Comparison of ENCODE assay signal across 8 cellular contexts in genomic region chr5:141084487-141084989, GRCh38. TPM values are rescaled to one million over a fixed set of nuclear protein-coding genes. Genes with fewer than 3 reads are reported as not detected.
DNase-seq lines count a peak whose midpoint lies in the region; ATAC-seq and TF ChIP-seq lines count a peak whose summit lies in the region.

No MANE protein-coding gene starts in this region.

- H3K27ac ChIP-seq in RWPE2 (ENCODE audit: poor library complexity, severe bottlenecking) (no peak overlapping the region), adrenal gland (no peak overlapping the region), right cardiac atrium (ENCODE audit: low read length) (no peak overlapping the region)

- DNase-seq in BJ (ENCODE audit: low read depth) = peak; percentile 14
- DNase-seq in RWPE2 (ENCODE audit: low spot score) = no peak
- peak in 5 of 7 donors; percentile 22 to 58 (median 29) for DNase-seq in adrenal gland
- DNase-seq in right cardiac atrium = peak; percentile 16 to 59 (median 35)
- no peak for DNase-seq in progenitor cell of endocrine pancreas (ENCODE audit: low spot score, unreplicated experiment)

- H3K9me3 Mint-ChIP-seq in progenitor cell of endocrine pancreas (ENCODE audit: low read depth) = peaks cover 11% of the 10 kb centered on the region

- TF ChIP-seq CTCF in BJ (IDR thresholded peaks at IDR 0.05; ENCODE audit: insufficient read depth, low read depth, low read length) (peak; percentile 61), RWPE2 (IDR thresholded peaks at IDR 0.05; ENCODE audit: poor library complexity, severe bottlenecking) (peak; percentile 97), adrenal gland (IDR thresholded peaks at IDR 0.05) (peak in 5 of 6 experiments; percentile 11 to 44 (median 30)), progenitor cell of endocrine pancreas (IDR thresholded peaks at IDR 0.05; ENCODE audit: unreplicated experiment) (peak; percentile 68)

- TF ChIP-seq POLR2A in adrenal gland (IDR thresholded peaks at IDR 0.05) = no peak

- intact Hi-C loops in adrenal gland (cut with DNase I) (no loop called here), right cardiac atrium (cut with DNase I) (no loop called here)

- H3K9me3 ChIP-seq in RWPE2 (ENCODE audit: severe bottlenecking) = no peaks in the 10 kb centered on the region
- no peaks in the 10 kb centered on the region for H3K9me3 ChIP-seq in adrenal gland (replicated peaks in 1 of 3)
- H3K9me3 ChIP-seq in right cardiac atrium (ENCODE audit: control insufficient read depth, low read length) = no peaks in the 10 kb centered on the region

- CTCF ChIA-PET in BJ (lab: Yijun Ruan, JAX) = interaction anchor here (0.7 to 1.2 kb wide), 2 partner anchors 10 to 25 kb away, joined by 3 read pairs; no protein-coding TSS in a partner anchor

- H3K4me3 Mint-ChIP-seq in progenitor cell of endocrine pancreas (ENCODE audit: low read depth) = peak overlapping the region; percentile 87

- H3K27me3 Mint-ChIP-seq in progenitor cell of endocrine pancreas = peaks cover 9% of the 10 kb centered on the region

- no peaks in the 10 kb centered on the region for H3K36me3 ChIP-seq in BJ (ENCODE audit: control insufficient read depth, insufficient read depth, low read length)
- no peaks in the 10 kb centered on the region for H3K36me3 ChIP-seq in RWPE2 (ENCODE audit: low read depth)
- no peaks in the 10 kb centered on the region for H3K36me3 ChIP-seq in adrenal gland (replicated peaks in 1 of 2)

- peaks cover 7% of the 10 kb centered on the region for H3K36me3 Mint-ChIP-seq in progenitor cell of endocrine pancreas (ENCODE audit: insufficient read depth)

- H3K27me3 ChIP-seq in BJ (ENCODE audit: control insufficient read depth, insufficient read depth, low read length) = no peaks in the 10 kb centered on the region
- H3K27me3 ChIP-seq in RWPE2 (ENCODE audit: insufficient read depth, poor library complexity, severe bottlenecking) = peaks cover 12% of the 10 kb centered on the region
- H3K27me3 ChIP-seq in adrenal gland = no peaks in the 10 kb centered on the region
- no peaks in the 10 kb centered on the region for H3K27me3 ChIP-seq in right cardiac atrium (ENCODE audit: control insufficient read depth, insufficient read depth)

- H3K4me1 Mint-ChIP-seq in progenitor cell of endocrine pancreas (ENCODE audit: low read depth) = no peaks in the 10 kb centered on the region

- ATAC-seq in HG02678 (IDR thresholded peaks at IDR 0.05; ENCODE audit: unreplicated experiment) (peak; percentile 89), RWPE2 (ENCODE audit: low read depth) (peak; percentile 99), right cardiac atrium (peak; percentile 71 to 77), GM21528 (IDR thresholded peaks at IDR 0.05; ENCODE audit: low FRiP score, unreplicated experiment) (no peak), GM21423 (IDR thresholded peaks at IDR 0.05; ENCODE audit: unreplicated experiment) (no peak)

- H3K4me3 ChIP-seq in BJ (ENCODE audit: low read depth, low read length) (peak overlapping the region; percentile 40), RWPE2 (ENCODE audit: severe bottlenecking) (peak overlapping the region; percentile 33), adrenal gland (peak overlapping the region in 2 of 4 donors; percentile 11 to 53), right cardiac atrium (ENCODE audit: low read length) (peak overlapping the region; percentile 81)

- H3K4me1 ChIP-seq in RWPE2 (ENCODE audit: insufficient read depth, poor library complexity, severe bottlenecking) = no peaks in the 10 kb centered on the region
- no peaks in the 10 kb centered on the region for H3K4me1 ChIP-seq in adrenal gland (replicated peaks in 1 of 2)
- H3K4me1 ChIP-seq in right cardiac atrium (ENCODE audit: control insufficient read depth, insufficient read depth, low read length) = no peaks in the 10 kb centered on the region

- H3K27ac Mint-ChIP-seq in progenitor cell of endocrine pancreas = peak overlapping the region; percentile 99

- 8 to 19% (median 10%) methylated on average over 21 of the region's 21 CpGs for WGBS in adrenal gland, 4 donors
- 8% methylated on average over 21 of the region's 21 CpGs for WGBS in right cardiac atrium

- POLR2A ChIA-PET in BJ (lab: Charles Lee) = no interaction called here

RNA-seq across cellular contexts. Expression of gene PCDHB2, which starts 9.9 kb away (rescaled TPM):
- polyA plus RNA-seq in BJ (2011; rRNA removed) (0.42 and 0.99 TPM in 2 replicates), adrenal gland (under 1 TPM; 0.24 to 0.79 (median 0.44) TPM), right cardiac atrium (0.59 TPM)
- 0.24 and 0.36 TPM in 2 replicates for polyA minus RNA-seq in BJ (2011; rRNA and poly(A)+ RNA removed)
- total RNA-seq in adrenal gland (1 to 10 TPM in 6 of 8 donors, under 1 TPM in 2; 0.65 to 2.8 (median 1.7) TPM), right cardiac atrium (1 to 10 TPM; 1.4 to 1.9 (median 1.5) TPM), progenitor cell of endocrine pancreas (75.5 and 80.4 TPM in 2 replicates)

RNA-seq across cellular contexts. Expression of gene PCDHB3, which starts 15.7 kb away (rescaled TPM):
- polyA plus RNA-seq in BJ (2011; rRNA removed) = 0.23 and 0.31 TPM in 2 replicates
- 0.24 TPM in 1 of 2 replicates, not detected in the other for polyA minus RNA-seq in BJ (2011; rRNA and poly(A)+ RNA removed)
- total RNA-seq in adrenal gland = 1 to 10 TPM in 5 of 8 donors, under 1 TPM in 3; 0.35 to 2.2 (median 1.3) TPM
- polyA plus RNA-seq in adrenal gland = 1 to 10 TPM in 1 of 3 donors, under 1 TPM in 2; 0.20 to 1.4 (median 0.32) TPM
- total RNA-seq in right cardiac atrium = 1 to 10 TPM in 3 of 4 donors, under 1 TPM in 1; 0.94 to 1.7 (median 1.4) TPM
- 0.61 TPM for polyA plus RNA-seq in right cardiac atrium
- 9.1 and 9.4 TPM in 2 replicates for total RNA-seq in progenitor cell of endocrine pancreas

RNA-seq across cellular contexts. Expression of gene PCDHB1, which starts 33.4 kb away (rescaled TPM):
- polyA plus RNA-seq in BJ (2011; rRNA removed) (not detected in 2 replicates), adrenal gland (under 1 TPM in 1 of 3 donors, not detected in 2; 0.11 TPM), right cardiac atrium (not detected)
- polyA minus RNA-seq in BJ (2011; rRNA and poly(A)+ RNA removed) = not detected in 2 replicates
- total RNA-seq in adrenal gland (under 1 TPM in 3 of 8 donors, not detected in 5; under 0.01 to 0.07 (median 0.04) TPM), right cardiac atrium (not detected), progenitor cell of endocrine pancreas (0.29 and 0.31 TPM in 2 replicates)

RNA-seq across cellular contexts. Expression of gene PCDHB4, which starts 37.1 kb away (rescaled TPM):
- polyA plus RNA-seq in BJ (2011; rRNA removed) (0.02 TPM in 2 replicates), adrenal gland (1 to 10 TPM in 1 of 3 donors, under 1 TPM in 2; 0.56 to 1.8 (median 0.88) TPM), right cardiac atrium (1.3 TPM)
- polyA minus RNA-seq in BJ (2011; rRNA and poly(A)+ RNA removed) = 0.05 and 0.09 TPM in 2 replicates
- total RNA-seq in adrenal gland (1 to 10 TPM; 1.3 to 2.3 (median 1.8) TPM), right cardiac atrium (1 to 10 TPM; 2.6 to 3.6 (median 3.1) TPM), progenitor cell of endocrine pancreas (4.4 and 4.6 TPM in 2 replicates)

RNA-seq across cellular contexts. Expression of gene PCDHB5, which starts 50.5 kb away (rescaled TPM):
- polyA plus RNA-seq in BJ (2011; rRNA removed) (0.18 and 0.22 TPM in 2 replicates), adrenal gland (1 to 10 TPM; 1.0 to 4.5 (median 1.6) TPM), right cardiac atrium (1.3 TPM)
- 0.05 TPM in 1 of 2 replicates, not detected in the other for polyA minus RNA-seq in BJ (2011; rRNA and poly(A)+ RNA removed)
- total RNA-seq in adrenal gland (10 to 100 TPM in 1 of 8 donors, 1 to 10 TPM in 7; 2.8 to 10.7 (median 4.8) TPM), right cardiac atrium (1 to 10 TPM; 2.5 to 3.1 (median 2.7) TPM), progenitor cell of endocrine pancreas (29.4 and 32.4 TPM in 2 replicates)

Comparison
In these comparisons a context has a peak if more than half of its experiments do, and no peak if none do; other contexts are left out.
1. DNase-seq: peak in BJ (single experiment), adrenal gland (5 of 7) and right cardiac atrium (3 of 3); none in RWPE2 (single experiment) and progenitor cell of endocrine pancreas (single experiment).
2. CTCF ChIP-seq: peak in every context shown above with its lines; median percentile 97 in RWPE2; 68 in progenitor cell of endocrine pancreas; 61 in BJ; 30 in adrenal gland.
3. ATAC-seq: peak in HG02678 (single experiment), RWPE2 (single experiment) and right cardiac atrium (2 of 2); none in GM21528 (single experiment) and GM21423 (single experiment).
4. RNA of gene PCDHB2, which starts 9.9 kb away (total RNA-seq): 75.5 to 80.4 TPM in progenitor cell of endocrine pancreas; 0.65 to 2.8 TPM in adrenal gland and 1.4 to 1.9 TPM in right cardiac atrium; every median in the first group is over 10 times any median in the second.